8 cellular contexts compared by ENCODE assay signal in the genomic region with DNA sequence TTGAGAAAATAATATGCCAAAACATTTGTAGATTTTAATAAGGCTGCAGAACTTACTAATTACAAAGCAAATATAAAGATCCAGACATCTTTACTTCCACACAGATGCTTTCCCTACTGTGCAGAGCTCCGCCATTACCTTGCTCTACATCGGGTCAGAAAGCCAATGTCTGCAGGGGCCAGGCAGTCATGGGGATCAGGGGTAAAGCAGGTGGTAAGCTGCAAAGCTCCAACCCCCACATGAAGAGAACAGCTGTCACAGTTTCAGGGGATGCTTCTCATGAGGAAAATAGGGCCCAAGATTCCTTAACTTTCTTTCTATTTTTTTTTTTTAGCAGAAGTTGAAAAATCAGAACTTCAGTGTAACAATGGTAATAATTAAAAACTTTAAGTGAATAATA.
"Had no signal": no experiment of that assay in that cellular context is flagged by ENCODE, and none has a peak within 500 bp of the region (broad histone marks: within the 10 kb centered on the region; RNA-seq: fewer than 3 reads in every experiment).

No MANE protein-coding gene starts in this region.

- H3K4me3 Mint-ChIP-seq: HFFc6 had no signal

- ATAC-seq: HCT116, K562 had no signal

- DNase-seq: GM23248, GOT3, H7, HFFc6, IMR-90 had no signal

- H3K36me3 ChIP-seq: HAP-1 had no signal

- H3K4me3 ChIP-seq: GM23248, HAP-1, K562 had no signal

- H3K27ac Mint-ChIP-seq: HFFc6 had no signal

- H3K27ac ChIP-seq: GM23248 had no signal

- H3K9me3 ChIP-seq: HAP-1 had no signal
